ENCODE assay signal across 1 cellular context in the genomic region with DNA sequence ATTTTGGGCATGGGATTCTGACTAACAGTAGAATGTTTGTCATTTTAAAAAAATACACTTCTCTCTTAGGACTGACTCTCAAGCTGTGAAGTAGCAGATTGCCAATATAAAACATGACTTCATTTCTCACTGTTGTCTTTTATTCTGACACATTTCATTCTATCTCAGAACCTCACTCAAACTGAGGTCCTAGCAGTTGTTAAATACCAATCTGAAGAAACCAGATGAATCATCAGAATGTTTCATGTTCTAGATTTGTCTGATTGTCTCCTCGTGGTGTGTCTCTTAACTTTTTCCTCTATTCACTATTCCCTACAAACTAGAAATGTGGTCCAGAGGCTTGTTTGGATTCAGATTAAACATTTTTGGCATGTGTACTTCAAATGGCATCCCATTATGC.
TF ChIP-seq lines count a peak whose summit lies in the region.

No MANE protein-coding gene starts in this region.

TF ChIP-seq in GM12891, 5 proteins besides CTCF, POLR2A, EP300 and RAD21:
- no peak for TF ChIP-seq TAF1 (IDR thresholded peaks at IDR 0.05; ENCODE audit: low read depth, low read length)
- TF ChIP-seq PAX5 (IDR thresholded peaks at IDR 0.05; ENCODE audit: insufficient read depth, low read length, severe bottlenecking) = no peak
- TF ChIP-seq POU2F2 (IDR thresholded peaks at IDR 0.05; ENCODE audit: low read depth, low read length) = no peak
- no peak for TF ChIP-seq SPI1 (IDR thresholded peaks at IDR 0.05; ENCODE audit: low read depth, low read length)
- TF ChIP-seq POLR2AphosphoS5 (IDR thresholded peaks at IDR 0.05; ENCODE audit: low read depth, low read length) = no peak
TF ChIP-seq in GM12891: peak in this region for 0.
